Comparison of ENCODE assay signal across 8 cellular contexts in genomic region chr11:64743591-64744543, GRCh38. TPM values are rescaled to one million over a fixed set of nuclear protein-coding genes. Genes with fewer than 3 reads are reported as not detected.
DNase-seq lines count a peak whose midpoint lies in the region; ATAC-seq and TF ChIP-seq lines count a peak whose summit lies in the region.

Gene RASGRP2 (minus strand): TSS chr11:64744142. CDS start chr11:64742866, 1,276 bp downstream.

- peak within 1 kb of the TSS; percentile 99 for H3K9ac ChIP-seq in Loucy (ENCODE audit: low read depth, low read length, poor library complexity, severe bottlenecking)

- no peaks in the 10 kb centered on the region for H3K9me3 Mint-ChIP-seq in activated CD4-positive, alpha-beta T cell treated with anti-CD3 and anti-CD28 coated beads, Interleukin-2, amount 10 ng/mL, durations not matched to agents 7 days and 5 days
- H3K9me3 Mint-ChIP-seq in memory B cell = no peaks in the 10 kb centered on the region

- no peaks in the 10 kb centered on the region for H3K27me3 Mint-ChIP-seq in activated CD4-positive, alpha-beta T cell treated with anti-CD3 and anti-CD28 coated beads, Interleukin-2, amount 10 ng/mL, durations not matched to agents 7 days and 5 days
- no peaks in the 10 kb centered on the region for H3K27me3 Mint-ChIP-seq in memory B cell

- peak within 1 kb of the TSS; percentile 95 for H3K27ac Mint-ChIP-seq in activated CD4-positive, alpha-beta T cell treated with anti-CD3 and anti-CD28 coated beads, Interleukin-2, amount 10 ng/mL, durations not matched to agents 7 days and 5 days
- H3K27ac Mint-ChIP-seq in memory B cell = peak within 1 kb of the TSS; percentile 97

- peaks cover 4% of the 10 kb centered on the region for H3F3A ChIP-seq in Loucy (ENCODE audit: low read depth)

- H2AFZ ChIP-seq in Loucy (ENCODE audit: low read length) = peak within 1 kb of the TSS; percentile 78

- no peaks in the 10 kb centered on the region for H3K27me3 ChIP-seq in Loucy (ENCODE audit: insufficient read depth, low read length, poor library complexity, severe bottlenecking)
- peaks cover 0 to 16% (median 0%) of the 10 kb centered on the region in 45 donors for H3K27me3 ChIP-seq in dorsolateral prefrontal cortex

- no peaks in the 10 kb centered on the region for H3K9me2 ChIP-seq in Loucy (replicated peaks; ENCODE audit: low read depth, low read length)

- H3K79me2 ChIP-seq in Loucy (ENCODE audit: insufficient read depth, low read length) = peaks cover 34% of the 10 kb centered on the region

- no peaks in the 10 kb centered on the region for H3K9me3 ChIP-seq in Loucy (ENCODE audit: insufficient read depth, low read depth, low read length)

- intact Hi-C loops in dorsolateral prefrontal cortex (cut with DNase I) = no loop called here

- H3K36me3 ChIP-seq in Loucy (ENCODE audit: insufficient read depth, low read length) = no peaks in the 10 kb centered on the region; the same call in 1 of the 2 replicates

- peak; percentile 40 for DNase-seq in EH (ENCODE audit: low read depth)
- peak; percentile 91 for DNase-seq in activated CD4-positive, alpha-beta T cell treated with anti-CD3 and anti-CD28 coated beads, Interleukin-2, amount 10 ng/mL, durations not matched to agents 7 days and 5 days
- DNase-seq in dorsolateral prefrontal cortex = peak in 4 of 10 donors; percentile 27 to 69 (median 48)
- peak; percentile 93 to 97 for DNase-seq in memory B cell (ENCODE audit: low spot score in 2 of 2)
- peak; percentile 79 for DNase-seq in stimulated activated CD8-positive, alpha-beta memory T cell treated with anti-CD3 and anti-CD28 coated beads, Interleukin-15, amount 100 ng/mL, for 1 hour (ENCODE audit: low read depth)
- DNase-seq in NCI-H2029 (lab: John Stamatoyannopoulos, UW) = no peak

- TF ChIP-seq CTCF in Loucy (conservative IDR thresholded peaks at IDR 0.05; ENCODE audit: low read length) (peak; percentile 80), dorsolateral prefrontal cortex (IDR thresholded peaks at IDR 0.05 in 54 of 56, conservative IDR thresholded peaks at IDR 0.05 in 2 of 56; ENCODE audit: low read depth in 1 of 56, partially characterized antibody in 56 of 56) (peak in 55 of 56 donors; percentile 12 to 75 (median 55))

- H3K4me3 Mint-ChIP-seq in activated CD4-positive, alpha-beta T cell treated with anti-CD3 and anti-CD28 coated beads, Interleukin-2, amount 10 ng/mL, durations not matched to agents 7 days and 5 days = peak within 1 kb of the TSS; percentile 92
- H3K4me3 Mint-ChIP-seq in memory B cell = peak within 1 kb of the TSS; percentile 94

- CTCF ChIA-PET in activated CD4-positive, alpha-beta T cell treated with anti-CD3 and anti-CD28 coated beads, Interleukin-2, amount 10 ng/mL, durations not matched to agents 7 days and 5 days (lab: Charles Lee) = interaction anchor here (0.5 to 3.8 kb wide), 27 partner anchors 8 to 809 kb away, joined by 3 to 25 read pairs (median 4); partner anchors contain the start of genes PYGM and SF1

- POLR2A ChIA-PET in activated CD4-positive, alpha-beta T cell treated with anti-CD3 and anti-CD28 coated beads, Interleukin-2, amount 10 ng/mL, durations not matched to agents 7 days and 5 days (lab: Charles Lee) = interaction anchor here (0.8 to 1.1 kb wide), 3 partner anchors 33 to 36 kb away, joined by 3 to 6 read pairs (median 4); partner anchors contain the start of gene SF1

- ATAC-seq in memory B cell (ENCODE audit: low read depth) (peak; percentile 50), HG03457 (IDR thresholded peaks at IDR 0.05; ENCODE audit: unreplicated experiment) (no peak)

- H3K27ac ChIP-seq in dorsolateral prefrontal cortex = peak within 1 kb of the TSS in 58 of 59 donors; percentile 54 to 95 (median 88)

- peak within 1 kb of the TSS; percentile 93 for H3K4me3 ChIP-seq in Loucy (ENCODE audit: low read length, poor library complexity, severe bottlenecking)
- peak within 1 kb of the TSS; percentile 39 to 73 (median 62) for H3K4me3 ChIP-seq in dorsolateral prefrontal cortex

- peaks cover 36% of the 10 kb centered on the region for H3K36me3 Mint-ChIP-seq in activated CD4-positive, alpha-beta T cell treated with anti-CD3 and anti-CD28 coated beads, Interleukin-2, amount 10 ng/mL, durations not matched to agents 7 days and 5 days (ENCODE audit: low read depth)
- H3K36me3 Mint-ChIP-seq in memory B cell = peaks cover 14% of the 10 kb centered on the region

- H3K4me1 ChIP-seq in Loucy (ENCODE audit: insufficient read depth, low read length, poor library complexity, severe bottlenecking) = peaks cover 52% of the 10 kb centered on the region

- peak within 1 kb of the TSS; percentile 95 for H3K4me2 ChIP-seq in Loucy (ENCODE audit: low read depth, low read length, poor library complexity, severe bottlenecking)

- peaks cover 10% of the 10 kb centered on the region for H4K20me1 ChIP-seq in Loucy (ENCODE audit: insufficient read depth, low read length, poor library complexity, severe bottlenecking)

- H3K4me1 Mint-ChIP-seq in activated CD4-positive, alpha-beta T cell treated with anti-CD3 and anti-CD28 coated beads, Interleukin-2, amount 10 ng/mL, durations not matched to agents 7 days and 5 days = peaks cover 45% of the 10 kb centered on the region
- H3K4me1 Mint-ChIP-seq in memory B cell = peaks cover 38% of the 10 kb centered on the region

RNA-seq across cellular contexts. Expression of gene RASGRP2, which starts in this region (rescaled TPM):
- total RNA-seq in activated CD4-positive, alpha-beta T cell treated with anti-CD3 and anti-CD28 coated beads, Interleukin-2, amount 10 ng/mL, durations not matched to agents 7 days and 5 days = 100 to 1,000 TPM; 293 to 300 TPM
- total RNA-seq in dorsolateral prefrontal cortex = 10 to 100 TPM; 15.2 to 58.6 (median 32.8) TPM

Comparison
In these comparisons a context has a peak if more than half of its experiments do, and no peak if none do; other contexts are left out.
1. RNA of gene RASGRP2 (total RNA-seq): 293 to 300 TPM in activated CD4-positive, alpha-beta T cell treated with anti-CD3 and anti-CD28 coated beads, Interleukin-2, amount 10 ng/mL, durations not matched to agents 7 days and 5 days; 15.2 to 58.6 TPM in dorsolateral prefrontal cortex; every median in the first group is over 4 times any median in the second.